In the genomic region with DNA sequence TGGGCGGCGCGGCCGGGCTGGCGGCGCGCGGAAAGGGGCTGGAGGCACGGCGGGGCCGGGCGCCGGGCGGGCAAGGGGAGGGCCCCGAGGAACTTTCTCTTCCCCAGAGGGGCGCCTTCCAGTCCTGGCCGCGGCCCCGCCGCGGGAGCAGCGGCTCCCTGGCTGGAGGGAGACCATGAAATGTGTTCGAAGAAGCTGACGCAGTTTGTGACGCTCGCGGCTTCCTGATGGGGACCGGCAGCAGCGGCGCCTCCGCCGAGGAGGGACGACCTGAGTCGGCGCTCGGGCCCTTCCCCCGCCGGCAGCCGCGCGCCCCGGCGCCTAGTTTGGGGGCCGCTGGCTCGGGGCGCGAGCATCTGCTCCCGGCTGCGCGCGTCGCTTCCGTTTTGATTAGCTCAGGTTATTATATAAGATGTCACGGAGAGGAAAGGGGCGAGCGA, we compare ENCODE assay signal across 8 cellular contexts. TPM values are rescaled to one million over a fixed set of nuclear protein-coding genes. Genes with fewer than 3 reads are reported as not detected.
DNase-seq lines count a peak whose midpoint lies in the region; ATAC-seq and TF ChIP-seq lines count a peak whose summit lies in the region.

No MANE protein-coding gene starts in this region.

- peak; percentile 69 to 70 for ATAC-seq in lower lobe of right lung

- peak overlapping the region; percentile 96 for H3K27ac ChIP-seq in lower lobe of right lung

- no peaks in the 10 kb centered on the region for H3K9me3 ChIP-seq in lower lobe of right lung

- no peaks in the 10 kb centered on the region for H3K27me3 ChIP-seq in lower lobe of right lung (ENCODE audit: low read depth)

- H3K4me3 ChIP-seq in HFF-Myc (replicated peaks; ENCODE audit: low read depth, low read length) (peak overlapping the region; percentile 63), lower lobe of right lung (peak overlapping the region; percentile 81)

- TF ChIP-seq CTCF in HFF-Myc (IDR thresholded peaks at IDR 0.05; ENCODE audit: low read depth, low read length, missing control alignments) (no peak), lower lobe of right lung (IDR thresholded peaks at IDR 0.05) (no peak)

- DNase-seq in DMS 273 (lab: John Stamatoyannopoulos, UW; ENCODE audit: unreplicated experiment) (peak; percentile 74), DMS 273 treated with DMSO at 0.1 percent for 48 hours (lab: John Stamatoyannopoulos, UW) (no peak), HFF-Myc (ENCODE audit: extremely low read depth, low read depth) (no peak), NCI-H1105 (lab: John Stamatoyannopoulos, UW) (peak; percentile 36), dermis blood vessel endothelial cell (peak; percentile 61), lower lobe of right lung (peak; percentile 78)
- DNase-seq in activated CD4-positive, alpha-beta T cell treated with anti-CD3 and anti-CD28 coated beads, Interleukin-2, amount 50 U/mL, for 24 hours (ENCODE audit: low read depth in 1 of 2, low spot score in 1 of 2): peak; percentile 46 to 59
- DNase-seq in stimulated activated CD4-positive, alpha-beta T cell treated with anti-CD3 and anti-CD28 coated beads, TNF-alpha, amount 100 ng/mL, for 1 hour (ENCODE audit: low read depth in 3 of 3, low spot score in 1 of 3): peak; percentile 33 to 57 (median 53)

- H3K36me3 ChIP-seq in lower lobe of right lung: no peaks in the 10 kb centered on the region

- intact Hi-C loops in lower lobe of right lung (cut with DNase I): no loop called here

- H3K4me1 ChIP-seq in lower lobe of right lung: peaks cover 7% of the 10 kb centered on the region

RNA-seq across cellular contexts. Expression of gene PCGF5, which starts 57.2 kb away (rescaled TPM):
- total RNA-seq in dermis blood vessel endothelial cell (41.2 and 45.6 TPM in 2 replicates), lower lobe of right lung (47.6 TPM)

Comparison
In these comparisons a context has a peak if more than half of its experiments do, and no peak if none do; other contexts are left out.
1. DNase-seq: peak in DMS 273 (single experiment), NCI-H1105 (single experiment), activated CD4-positive, alpha-beta T cell treated with anti-CD3 and anti-CD28 coated beads, Interleukin-2, amount 50 U/mL, for 24 hours (2 of 2), dermis blood vessel endothelial cell (single experiment), lower lobe of right lung (single experiment) and stimulated activated CD4-positive, alpha-beta T cell treated with anti-CD3 and anti-CD28 coated beads, TNF-alpha, amount 100 ng/mL, for 1 hour (3 of 3); none in DMS 273 treated with DMSO at 0.1 percent for 48 hours (single experiment) and HFF-Myc (single experiment).